In the genomic region with DNA sequence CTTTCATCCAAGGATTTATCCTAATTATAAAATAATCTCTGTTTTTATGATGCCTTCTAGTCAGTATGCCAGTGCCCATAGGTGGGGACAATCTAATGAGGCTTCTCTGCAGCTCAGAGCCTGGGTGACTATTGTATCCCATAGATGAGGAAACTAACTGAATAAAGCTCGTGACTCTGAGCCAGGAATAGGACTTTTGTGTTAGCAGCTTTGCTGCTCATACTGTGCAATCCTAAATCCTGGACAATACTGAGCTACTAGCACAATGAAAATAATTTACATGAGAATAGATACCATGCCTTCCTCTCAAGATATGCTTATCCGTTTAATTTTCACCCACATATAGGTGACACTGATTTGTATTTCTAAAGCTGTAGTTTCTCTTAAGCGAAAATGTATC, we compare ENCODE assay signal across 19 cellular contexts.
"Had no signal": no experiment of that assay in that cellular context is flagged by ENCODE, and none has a peak within 500 bp of the region (broad histone marks: within the 10 kb centered on the region; RNA-seq: fewer than 3 reads in every experiment).

No MANE protein-coding gene starts in this region.

- H3K9me3 Mint-ChIP-seq: activated B cell treated with CpG ODN at 0.5 μM for 24 hours; activated naive CD8-positive, alpha-beta T cell treated with anti-CD3 and anti-CD28 coated beads for 36 hours; naive thymus-derived CD8-positive, alpha-beta T cell had no signal

- DNase-seq: activated B cell treated with CpG ODN at 0.5 μM for 24 hours; activated CD4-positive, alpha-beta T cell treated with anti-CD3 and anti-CD28 coated beads for 4 hours; activated CD4-positive, alpha-beta T cell treated with anti-CD3 and anti-CD28 coated beads, Interleukin-2, amount 50 U/mL, for 48 hours; activated naive CD4-positive, alpha-beta T cell treated with Interleukin-2 at 50 U/mL for 16 hours; activated naive CD8-positive, alpha-beta T cell treated with anti-CD3 and anti-CD28 coated beads for 36 hours; activated T-cell treated with anti-CD3 and anti-CD28 coated beads, Interleukin-2, amount 50 U/mL, for 48 hours; cortex of kidney; glutamatergic neuron; hippocampal formation; naive thymus-derived CD8-positive, alpha-beta T cell; spleen; stimulated activated CD4-positive, alpha-beta T cell treated with anti-CD3 and anti-CD28 coated beads, Interleukin-4, amount 100 ng/mL, for 1 hour; stimulated activated naive CD4-positive, alpha-beta T cell; T-helper 17 cell; testis had no signal

- H3K36me3 Mint-ChIP-seq: activated naive CD8-positive, alpha-beta T cell treated with anti-CD3 and anti-CD28 coated beads for 36 hours; naive thymus-derived CD8-positive, alpha-beta T cell had no signal

- ATAC-seq: esophagus mucosa; naive thymus-derived CD8-positive, alpha-beta T cell; T-helper 17 cell had no signal

- H3K4me3 Mint-ChIP-seq: activated B cell treated with CpG ODN at 0.5 μM for 24 hours; activated naive CD8-positive, alpha-beta T cell treated with anti-CD3 and anti-CD28 coated beads for 36 hours; naive thymus-derived CD8-positive, alpha-beta T cell; T-helper 17 cell had no signal

- H3K36me3 ChIP-seq: prostate gland, spleen, vagina had no signal

- H3K27me3 ChIP-seq: spleen, testis, vagina had no signal

- H3K27ac Mint-ChIP-seq: activated B cell treated with CpG ODN at 0.5 μM for 24 hours; activated naive CD8-positive, alpha-beta T cell treated with anti-CD3 and anti-CD28 coated beads for 36 hours; naive thymus-derived CD8-positive, alpha-beta T cell; T-helper 17 cell had no signal

- FAIRE-seq: frontal cortex had no signal

- H3K9me3 ChIP-seq: prostate gland, spleen, testis, vagina had no signal

- H3K4me3 ChIP-seq: prostate gland, spleen, testis, vagina had no signal

- H3K27ac ChIP-seq: prostate gland, spleen, testis, vagina had no signal

- H3K27me3 Mint-ChIP-seq: activated naive CD8-positive, alpha-beta T cell treated with anti-CD3 and anti-CD28 coated beads for 36 hours had no signal

- H3K4me1 Mint-ChIP-seq: activated B cell treated with CpG ODN at 0.5 μM for 24 hours; activated naive CD8-positive, alpha-beta T cell treated with anti-CD3 and anti-CD28 coated beads for 36 hours; naive thymus-derived CD8-positive, alpha-beta T cell; T-helper 17 cell had no signal

- H3K4me1 ChIP-seq: prostate gland, spleen had no signal
